In genomic region chr20:25173886-25174308, GRCh38 we compare ENCODE assay signal across 1 cellular context.
A peak's percentile ranks its signal among the peaks of the same experiment; 100 is the strongest.
TF ChIP-seq lines count a peak whose summit lies in the region.

No MANE protein-coding gene starts in this region.

TF ChIP-seq in HepG2, 621 proteins besides CTCF, POLR2A, EP300 and RAD21 (continued from another document and continues in another):
- peak; percentile 85 for TF ChIP-seq RARA (CRISPR knock-in tag; IDR thresholded peaks at IDR 0.05)
- TF ChIP-seq SP5 (CRISPR knock-in tag; IDR thresholded peaks at IDR 0.05; ENCODE audit: borderline replicate concordance, low read depth) = peak; percentile 92
- TF ChIP-seq PRPF4 (IDR thresholded peaks at IDR 0.05; ENCODE audit: low read depth, low read length, poor library complexity, severe bottlenecking) = no peak
- 0 out of 2 replicates have a peak, but pooled peaks have one; percentile 27 for TF ChIP-seq ZNF335 (CRISPR knock-in tag; IDR thresholded peaks at IDR 0.05)
- no peak for TF ChIP-seq DNMT3B (CRISPR knock-in tag; conservative IDR thresholded peaks at IDR 0.05)
- TF ChIP-seq, protein P1, sequence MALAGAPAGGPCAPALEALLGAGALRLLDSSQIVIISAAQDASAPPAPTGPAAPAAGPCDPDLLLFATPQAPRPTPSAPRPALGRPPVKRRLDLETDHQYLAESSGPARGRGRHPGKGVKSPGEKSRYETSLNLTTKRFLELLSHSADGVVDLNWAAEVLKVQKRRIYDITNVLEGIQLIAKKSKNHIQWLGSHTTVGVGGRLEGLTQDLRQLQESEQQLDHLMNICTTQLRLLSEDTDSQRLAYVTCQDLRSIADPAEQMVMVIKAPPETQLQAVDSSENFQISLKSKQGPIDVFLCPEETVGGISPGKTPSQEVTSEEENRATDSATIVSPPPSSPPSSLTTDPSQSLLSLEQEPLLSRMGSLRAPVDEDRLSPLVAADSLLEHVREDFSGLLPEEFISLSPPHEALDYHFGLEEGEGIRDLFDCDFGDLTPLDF (CRISPR knock-in tag; IDR thresholded peaks at IDR 0.05) = no peak
- TF ChIP-seq ZNF841 (CRISPR knock-in tag; IDR thresholded peaks at IDR 0.05; ENCODE audit: borderline replicate concordance) = no peak
- no peak for TF ChIP-seq ZNF678 (CRISPR knock-in tag; IDR thresholded peaks at IDR 0.05)
- TF ChIP-seq KLF13 (CRISPR knock-in tag; IDR thresholded peaks at IDR 0.05) = no peak
- TF ChIP-seq NFIC (IDR thresholded peaks at IDR 0.05; ENCODE audit: low read length) = no peak; the same call in 1 of the 2 replicates
- no peak for TF ChIP-seq ETS1 (CRISPR knock-in tag; IDR thresholded peaks at IDR 0.05)
- TF ChIP-seq, protein P2, sequence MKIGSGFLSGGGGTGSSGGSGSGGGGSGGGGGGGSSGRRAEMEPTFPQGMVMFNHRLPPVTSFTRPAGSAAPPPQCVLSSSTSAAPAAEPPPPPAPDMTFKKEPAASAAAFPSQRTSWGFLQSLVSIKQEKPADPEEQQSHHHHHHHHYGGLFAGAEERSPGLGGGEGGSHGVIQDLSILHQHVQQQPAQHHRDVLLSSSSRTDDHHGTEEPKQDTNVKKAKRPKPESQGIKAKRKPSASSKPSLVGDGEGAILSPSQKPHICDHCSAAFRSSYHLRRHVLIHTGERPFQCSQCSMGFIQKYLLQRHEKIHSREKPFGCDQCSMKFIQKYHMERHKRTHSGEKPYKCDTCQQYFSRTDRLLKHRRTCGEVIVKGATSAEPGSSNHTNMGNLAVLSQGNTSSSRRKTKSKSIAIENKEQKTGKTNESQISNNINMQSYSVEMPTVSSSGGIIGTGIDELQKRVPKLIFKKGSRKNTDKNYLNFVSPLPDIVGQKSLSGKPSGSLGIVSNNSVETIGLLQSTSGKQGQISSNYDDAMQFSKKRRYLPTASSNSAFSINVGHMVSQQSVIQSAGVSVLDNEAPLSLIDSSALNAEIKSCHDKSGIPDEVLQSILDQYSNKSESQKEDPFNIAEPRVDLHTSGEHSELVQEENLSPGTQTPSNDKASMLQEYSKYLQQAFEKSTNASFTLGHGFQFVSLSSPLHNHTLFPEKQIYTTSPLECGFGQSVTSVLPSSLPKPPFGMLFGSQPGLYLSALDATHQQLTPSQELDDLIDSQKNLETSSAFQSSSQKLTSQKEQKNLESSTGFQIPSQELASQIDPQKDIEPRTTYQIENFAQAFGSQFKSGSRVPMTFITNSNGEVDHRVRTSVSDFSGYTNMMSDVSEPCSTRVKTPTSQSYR (CRISPR knock-in tag; IDR thresholded peaks at IDR 0.05; ENCODE audit: borderline replicate concordance) = peak; percentile 47; the same call in 1 of the 2 replicates
- no peak for TF ChIP-seq ZNF496 (CRISPR knock-in tag; IDR thresholded peaks at IDR 0.05; ENCODE audit: insufficient replicate concordance)
- TF ChIP-seq, protein P3, sequence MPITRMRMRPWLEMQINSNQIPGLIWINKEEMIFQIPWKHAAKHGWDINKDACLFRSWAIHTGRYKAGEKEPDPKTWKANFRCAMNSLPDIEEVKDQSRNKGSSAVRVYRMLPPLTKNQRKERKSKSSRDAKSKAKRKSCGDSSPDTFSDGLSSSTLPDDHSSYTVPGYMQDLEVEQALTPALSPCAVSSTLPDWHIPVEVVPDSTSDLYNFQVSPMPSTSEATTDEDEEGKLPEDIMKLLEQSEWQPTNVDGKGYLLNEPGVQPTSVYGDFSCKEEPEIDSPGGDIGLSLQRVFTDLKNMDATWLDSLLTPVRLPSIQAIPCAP (CRISPR knock-in tag; IDR thresholded peaks at IDR 0.05; ENCODE audit: low read depth) = no peak
- TF ChIP-seq, protein P4, sequence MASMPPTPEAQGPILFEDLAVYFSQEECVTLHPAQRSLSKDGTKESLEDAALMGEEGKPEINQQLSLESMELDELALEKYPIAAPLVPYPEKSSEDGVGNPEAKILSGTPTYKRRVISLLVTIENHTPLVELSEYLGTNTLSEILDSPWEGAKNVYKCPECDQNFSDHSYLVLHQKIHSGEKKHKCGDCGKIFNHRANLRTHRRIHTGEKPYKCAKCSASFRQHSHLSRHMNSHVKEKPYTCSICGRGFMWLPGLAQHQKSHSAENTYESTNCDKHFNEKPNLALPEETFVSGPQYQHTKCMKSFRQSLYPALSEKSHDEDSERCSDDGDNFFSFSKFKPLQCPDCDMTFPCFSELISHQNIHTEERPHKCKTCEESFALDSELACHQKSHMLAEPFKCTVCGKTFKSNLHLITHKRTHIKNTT (CRISPR knock-in tag; IDR thresholded peaks at IDR 0.05) = no peak
- TF ChIP-seq ZNF441 (CRISPR knock-in tag; IDR thresholded peaks at IDR 0.05; ENCODE audit: borderline replicate concordance) = no peak
- TF ChIP-seq ZSCAN9 (CRISPR knock-in tag; IDR thresholded peaks at IDR 0.05; ENCODE audit: borderline replicate concordance) = no peak
- TF ChIP-seq ZNF225 (CRISPR knock-in tag; IDR thresholded peaks at IDR 0.05) = no peak
- peak; percentile 56; the same call in 1 of the 2 replicates for TF ChIP-seq ZNF446 (CRISPR knock-in tag; IDR thresholded peaks at IDR 0.05)
- TF ChIP-seq SALL1 (CRISPR knock-in tag; IDR thresholded peaks at IDR 0.05) = peak; percentile 28; the same call in 1 of the 2 replicates
- no peak for TF ChIP-seq ZNF781 (CRISPR knock-in tag; IDR thresholded peaks at IDR 0.05; ENCODE audit: borderline replicate concordance, not compliant biosample characterization)
- TF ChIP-seq RFX3 (CRISPR knock-in tag; IDR thresholded peaks at IDR 0.05) = peak; percentile 55; the same call in 1 of the 2 replicates
- TF ChIP-seq ZNF782 (CRISPR knock-in tag; IDR thresholded peaks at IDR 0.05; ENCODE audit: borderline replicate concordance) = no peak
- TF ChIP-seq SRF (IDR thresholded peaks at IDR 0.05; ENCODE audit: low read depth, low read length) = no peak
- TF ChIP-seq, protein P5, sequence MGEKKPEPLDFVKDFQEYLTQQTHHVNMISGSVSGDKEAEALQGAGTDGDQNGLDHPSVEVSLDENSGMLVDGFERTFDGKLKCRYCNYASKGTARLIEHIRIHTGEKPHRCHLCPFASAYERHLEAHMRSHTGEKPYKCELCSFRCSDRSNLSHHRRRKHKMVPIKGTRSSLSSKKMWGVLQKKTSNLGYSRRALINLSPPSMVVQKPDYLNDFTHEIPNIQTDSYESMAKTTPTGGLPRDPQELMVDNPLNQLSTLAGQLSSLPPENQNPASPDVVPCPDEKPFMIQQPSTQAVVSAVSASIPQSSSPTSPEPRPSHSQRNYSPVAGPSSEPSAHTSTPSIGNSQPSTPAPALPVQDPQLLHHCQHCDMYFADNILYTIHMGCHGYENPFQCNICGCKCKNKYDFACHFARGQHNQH (CRISPR knock-in tag; IDR thresholded peaks at IDR 0.05) = peak; percentile 56; the same call in 1 of the 2 replicates
- TF ChIP-seq THAP11 (CRISPR knock-in tag; IDR thresholded peaks at IDR 0.05) = peak; percentile 53; the same call in 1 of the 2 replicates
- no peak for TF ChIP-seq ZNF354B (CRISPR knock-in tag; IDR thresholded peaks at IDR 0.05)
- TF ChIP-seq ZBTB20 (CRISPR knock-in tag; IDR thresholded peaks at IDR 0.05; ENCODE audit: borderline replicate concordance, low read depth) = no peak
- TF ChIP-seq ZFP36 (IDR thresholded peaks at IDR 0.05; ENCODE audit: borderline replicate concordance, low read depth, low read length, partially characterized antibody) = no peak
- TF ChIP-seq TBL1XR1 (IDR thresholded peaks at IDR 0.05; ENCODE audit: borderline replicate concordance, low read length, partially characterized antibody) = no peak
- TF ChIP-seq ZNF512B (CRISPR knock-in tag; IDR thresholded peaks at IDR 0.05; ENCODE audit: borderline replicate concordance) = no peak
- TF ChIP-seq ZNF33B (CRISPR knock-in tag; IDR thresholded peaks at IDR 0.05) = no peak
- TF ChIP-seq HCFC1 (IDR thresholded peaks at IDR 0.05; ENCODE audit: low read depth, low read length) = peak; percentile 17; the same call in 1 of the 2 replicates
- no peak for TF ChIP-seq BCL6 (CRISPR knock-in tag; IDR thresholded peaks at IDR 0.05)
- peak; percentile 96 for TF ChIP-seq PPARG (CRISPR knock-in tag; conservative IDR thresholded peaks at IDR 0.05)
- no peak for TF ChIP-seq SATB2 (CRISPR knock-in tag; IDR thresholded peaks at IDR 0.05)
- peak; percentile 42; the same call in 1 of the 2 replicates for TF ChIP-seq ZMYM2 (CRISPR knock-in tag; IDR thresholded peaks at IDR 0.05)
- TF ChIP-seq CEBPZ (IDR thresholded peaks at IDR 0.05; ENCODE audit: low read length) = no peak
- TF ChIP-seq, protein P6, sequence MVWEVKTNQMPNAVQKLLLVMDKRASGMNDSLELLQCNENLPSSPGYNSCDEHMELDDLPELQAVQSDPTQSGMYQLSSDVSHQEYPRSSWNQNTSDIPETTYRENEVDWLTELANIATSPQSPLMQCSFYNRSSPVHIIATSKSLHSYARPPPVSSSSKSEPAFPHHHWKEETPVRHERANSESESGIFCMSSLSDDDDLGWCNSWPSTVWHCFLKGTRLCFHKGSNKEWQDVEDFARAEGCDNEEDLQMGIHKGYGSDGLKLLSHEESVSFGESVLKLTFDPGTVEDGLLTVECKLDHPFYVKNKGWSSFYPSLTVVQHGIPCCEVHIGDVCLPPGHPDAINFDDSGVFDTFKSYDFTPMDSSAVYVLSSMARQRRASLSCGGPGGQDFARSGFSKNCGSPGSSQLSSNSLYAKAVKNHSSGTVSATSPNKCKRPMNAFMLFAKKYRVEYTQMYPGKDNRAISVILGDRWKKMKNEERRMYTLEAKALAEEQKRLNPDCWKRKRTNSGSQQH (CRISPR knock-in tag; IDR thresholded peaks at IDR 0.05; ENCODE audit: low read depth) = 0 out of 2 replicates have a peak, but pooled peaks have one; percentile 35
- TF ChIP-seq TGIF2 (CRISPR knock-in tag; IDR thresholded peaks at IDR 0.05) = no peak
- TF ChIP-seq NR2C2 (CRISPR knock-in tag; IDR thresholded peaks at IDR 0.05; ENCODE audit: borderline replicate concordance) = peak; percentile 90
- no peak for TF ChIP-seq ZFP41 (CRISPR knock-in tag; IDR thresholded peaks at IDR 0.05; ENCODE audit: borderline replicate concordance)
- no peak for TF ChIP-seq ZNF280D (CRISPR knock-in tag; IDR thresholded peaks at IDR 0.05)
- TF ChIP-seq TOPORS (CRISPR knock-in tag; IDR thresholded peaks at IDR 0.05) = no peak
